ENCODE assay signal across 28 cellular contexts in the genomic region with DNA sequence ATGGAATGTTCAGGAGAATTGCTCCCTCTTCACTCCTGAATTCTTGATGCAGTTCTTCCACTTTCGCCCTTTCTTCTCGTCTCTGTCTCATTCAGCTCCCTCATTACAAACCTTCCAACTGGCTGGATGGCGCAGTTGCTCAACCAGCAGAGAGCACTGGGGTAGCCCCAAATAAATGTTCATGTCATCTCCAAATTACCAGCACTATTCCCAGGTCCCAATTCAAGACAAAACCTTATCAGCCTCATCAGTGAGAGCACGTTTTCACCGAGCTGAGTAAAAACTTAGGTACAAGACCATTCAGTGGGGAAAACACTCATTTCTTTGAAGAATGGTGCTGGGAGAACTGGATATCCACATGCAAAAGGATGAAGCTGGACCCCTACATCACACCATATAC.
"Had no signal": no experiment of that assay in that cellular context is flagged by ENCODE, and none has a peak within 500 bp of the region (broad histone marks: within the 10 kb centered on the region; RNA-seq: fewer than 3 reads in every experiment).

No MANE protein-coding gene starts in this region.

- H3K36me3 ChIP-seq: colonic mucosa, esophagus muscularis mucosa, esophagus squamous epithelium, gastrocnemius medialis, gastroesophageal sphincter, heart left ventricle, heart right ventricle had no signal

- H3K4me3 ChIP-seq: colonic mucosa, coronary artery, dorsolateral prefrontal cortex, esophagus muscularis mucosa, esophagus squamous epithelium, gastrocnemius medialis, gastroesophageal sphincter, heart left ventricle, heart right ventricle had no signal

- ATAC-seq: effector memory CD8-positive, alpha-beta T cell; esophagus mucosa; foreskin keratinocyte; gastrocnemius medialis; gastroesophageal sphincter; heart left ventricle; heart right ventricle had no signal

- H3K4me1 ChIP-seq: colonic mucosa, esophagus muscularis mucosa, esophagus squamous epithelium, foreskin keratinocyte, gastrocnemius medialis, gastroesophageal sphincter, heart left ventricle, heart right ventricle had no signal

- FAIRE-seq: colon, endometrium, endothelial cell of umbilical vein, frontal cortex had no signal

- H3K27me3 ChIP-seq: colonic mucosa, dorsolateral prefrontal cortex, esophagus muscularis mucosa, esophagus squamous epithelium, gastrocnemius medialis, gastroesophageal sphincter, heart left ventricle had no signal

- H3K27ac ChIP-seq: colonic mucosa, coronary artery, dorsolateral prefrontal cortex, epithelial cell of prostate, esophagus muscularis mucosa, esophagus squamous epithelium, foreskin keratinocyte, gastrocnemius medialis, gastroesophageal sphincter, heart left ventricle, heart right ventricle had no signal

- DNase-seq: colonic mucosa; cortex of kidney; dermis blood vessel endothelial cell; dorsolateral prefrontal cortex; effector CD4-positive, alpha-beta T cell; effector CD8-positive, alpha-beta T cell; effector memory CD4-positive, alpha-beta T cell; effector memory CD8-positive, alpha-beta T cell; endodermal cell; erythroblast; esophagus squamous epithelium; foreskin fibroblast; foreskin keratinocyte; foreskin melanocyte; gastrocnemius medialis; glutamatergic neuron; head of caudate nucleus; heart left ventricle; heart right ventricle had no signal

- H3K9me3 ChIP-seq: colonic mucosa, esophagus muscularis mucosa, esophagus squamous epithelium, gastrocnemius medialis, gastroesophageal sphincter, heart left ventricle, heart right ventricle had no signal
